In the genomic region with DNA sequence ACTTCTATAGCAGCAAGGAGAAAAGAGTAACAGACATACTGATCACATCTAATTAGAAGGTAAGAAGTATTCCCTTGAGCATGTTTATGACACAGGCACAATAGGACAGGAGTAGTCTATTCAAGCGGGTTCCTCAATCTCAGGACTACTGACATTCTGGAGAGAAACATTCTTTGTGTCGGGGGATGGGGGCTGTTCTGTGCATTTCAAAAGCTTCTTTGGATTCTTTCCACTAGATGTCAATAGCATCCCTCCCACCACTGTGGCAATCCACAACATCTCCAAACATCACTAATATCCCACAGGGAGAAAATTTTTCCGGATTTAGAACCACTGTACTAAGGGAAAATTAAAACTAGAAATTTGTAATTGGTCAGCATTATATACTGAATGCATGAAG, we compare ENCODE assay signal across 12 cellular contexts. TPM values are rescaled to one million over a fixed set of nuclear protein-coding genes. Genes with fewer than 3 reads are reported as not detected.
DNase-seq lines count a peak whose midpoint lies in the region; TF ChIP-seq lines count a peak whose summit lies in the region.
"Had no signal": no experiment of that assay in that cellular context is flagged by ENCODE, and none has a peak within 500 bp of the region (broad histone marks: within the 10 kb centered on the region; RNA-seq: fewer than 3 reads in every experiment).

No MANE protein-coding gene starts in this region.

- H3K27me3 ChIP-seq in cardiac muscle cell = no peaks in the 10 kb centered on the region
- no peaks in the 10 kb centered on the region for H3K27me3 ChIP-seq in SJSA1 (replicated peaks)
- H3K27me3 ChIP-seq in iPS-20b (ENCODE audit: insufficient read depth, low read length) = no peaks in the 10 kb centered on the region
- H3K27me3 ChIP-seq: upper lobe of right lung had no signal

- H3K4me1 Mint-ChIP-seq in type B pancreatic cell (ENCODE audit: unreplicated experiment) = peaks cover 19% of the 10 kb centered on the region
- no peaks in the 10 kb centered on the region for H3K4me1 Mint-ChIP-seq in activated naive CD8-positive, alpha-beta T cell treated with anti-CD3 and anti-CD28 coated beads for 36 hours

- H3K27ac ChIP-seq in cardiac muscle cell (no peak overlapping the region), SJSA1 (no peak overlapping the region), iPS-20b (ENCODE audit: low read length) (no peak overlapping the region)
- H3K27ac ChIP-seq: PC-9, upper lobe of right lung had no signal

- H3K4me3 ChIP-seq in cardiac muscle cell (no peak overlapping the region), SJSA1 (no peak overlapping the region), iPS-20b (ENCODE audit: low read length) (peak overlapping the region; percentile 44; the same call in 1 of the 2 replicates)
- H3K4me3 ChIP-seq: PC-9, upper lobe of right lung had no signal

- H3K9ac ChIP-seq in iPS-20b (ENCODE audit: low read depth, low read length) = no peak overlapping the region

- TF ChIP-seq CTCF in cardiac muscle cell (IDR thresholded peaks at IDR 0.05; ENCODE audit: low read depth, low read length) = peak; percentile 9
- TF ChIP-seq CTCF in type B pancreatic cell (conservative IDR thresholded peaks at IDR 0.05) = peak; percentile 52

- intact Hi-C loops in cardiac septum (cut with DNase I) = no loop called here

- H3K27ac Mint-ChIP-seq in type B pancreatic cell = no peak overlapping the region
- no peak overlapping the region for H3K27ac Mint-ChIP-seq in activated naive CD8-positive, alpha-beta T cell treated with anti-CD3 and anti-CD28 coated beads for 36 hours

- H3K9me3 ChIP-seq in cardiac muscle cell (ENCODE audit: low read depth) = no peaks in the 10 kb centered on the region
- no peaks in the 10 kb centered on the region for H3K9me3 ChIP-seq in SJSA1 (replicated peaks)
- H3K9me3 ChIP-seq in iPS-20b (ENCODE audit: insufficient read depth, low read depth, low read length) = peaks cover 13% of the 10 kb centered on the region; the same call in 1 of the 2 replicates
- H3K9me3 ChIP-seq: upper lobe of right lung had no signal

- H3K4me1 ChIP-seq in cardiac muscle cell (ENCODE audit: low read depth) (no peaks in the 10 kb centered on the region), SJSA1 (replicated peaks) (peaks cover 10% of the 10 kb centered on the region), iPS-20b (ENCODE audit: insufficient read depth, low read length) (peaks cover 17% of the 10 kb centered on the region)
- H3K4me1 ChIP-seq: upper lobe of right lung had no signal

- no peaks in the 10 kb centered on the region for H3K36me3 Mint-ChIP-seq in type B pancreatic cell
- no peaks in the 10 kb centered on the region for H3K36me3 Mint-ChIP-seq in activated naive CD8-positive, alpha-beta T cell treated with anti-CD3 and anti-CD28 coated beads for 36 hours

- no peak overlapping the region for H3K4me3 Mint-ChIP-seq in type B pancreatic cell
- H3K4me3 Mint-ChIP-seq in activated naive CD8-positive, alpha-beta T cell treated with anti-CD3 and anti-CD28 coated beads for 36 hours = no peak overlapping the region

- peak; percentile 26 to 81 for DNase-seq in cardiac muscle cell (ENCODE audit: low read depth in 1 of 2, low spot score in 1 of 2)
- DNase-seq in cardiac septum (ENCODE audit: low spot score) = no peak
- peak; percentile 49 to 57 for DNase-seq in SJSA1 (ENCODE audit: low read depth in 1 of 2, low spot score in 2 of 2)
- DNase-seq in type B pancreatic cell (ENCODE audit: extremely low spot score, unreplicated experiment) = no peak
- no peak for DNase-seq in activated naive CD8-positive, alpha-beta T cell treated with anti-CD3 and anti-CD28 coated beads for 36 hours
- no peak for DNase-seq in NCI-H128 (lab: John Stamatoyannopoulos, UW; ENCODE audit: unreplicated experiment)
- DNase-seq in hepatic stellate cell (ENCODE audit: low spot score) = no peak
- DNase-seq: NCI-H1436 treated with DMSO at 0.1 percent for 48 hours, PC-9, small intestine, upper lobe of right lung had no signal

- H3K36me3 ChIP-seq in cardiac muscle cell (no peaks in the 10 kb centered on the region), SJSA1 (no peaks in the 10 kb centered on the region), iPS-20b (ENCODE audit: insufficient read depth, low read depth, low read length) (no peaks in the 10 kb centered on the region)
- H3K36me3 ChIP-seq: upper lobe of right lung had no signal

- H3K27me3 Mint-ChIP-seq in type B pancreatic cell = no peaks in the 10 kb centered on the region
- H3K27me3 Mint-ChIP-seq in activated naive CD8-positive, alpha-beta T cell treated with anti-CD3 and anti-CD28 coated beads for 36 hours = peaks cover 4% of the 10 kb centered on the region

- H3K9me3 Mint-ChIP-seq in type B pancreatic cell = peaks cover 4% of the 10 kb centered on the region
- H3K9me3 Mint-ChIP-seq in activated naive CD8-positive, alpha-beta T cell treated with anti-CD3 and anti-CD28 coated beads for 36 hours = peaks cover 2% of the 10 kb centered on the region

RNA-seq across cellular contexts. Expression of a gene that starts 56.9 kb away (rescaled TPM):
- 0.07 and 0.21 TPM in 2 replicates for total RNA-seq in cardiac muscle cell
- polyA plus RNA-seq in cardiac muscle cell = 0.07 TPM in 1 of 2 replicates, not detected in the other
- 4.0 TPM for total RNA-seq in cardiac septum
- 0.06 and 1.1 TPM in 2 replicates for total RNA-seq in SJSA1 (2014; rRNA removed; shearing (Covaris generic))
- total RNA-seq in type B pancreatic cell (ENCODE audit: low replicate concordance) = 5.8 and 8.1 TPM in 2 replicates
- not detected for total RNA-seq in activated naive CD8-positive, alpha-beta T cell treated with anti-CD3 and anti-CD28 coated beads for 36 hours
- total RNA-seq: PC-9 had no signal

Comparison
In these comparisons a context has a peak if more than half of its experiments do, and no peak if none do; other contexts are left out.
1. DNase-seq: peak in cardiac muscle cell (2 of 2) and SJSA1 (2 of 2); none in cardiac septum (single experiment), type B pancreatic cell (single experiment), activated naive CD8-positive, alpha-beta T cell treated with anti-CD3 and anti-CD28 coated beads for 36 hours (single experiment), NCI-H128 (single experiment) and hepatic stellate cell (single experiment).